In genomic region chr15:96254168-96254567, GRCh38 we compare ENCODE assay signal across 18 cellular contexts.
"Had no signal": no experiment of that assay in that cellular context is flagged by ENCODE, and none has a peak within 500 bp of the region (broad histone marks: within the 10 kb centered on the region; RNA-seq: fewer than 3 reads in every experiment).

No MANE protein-coding gene starts in this region.

- H3K36me3 ChIP-seq: gastrocnemius medialis, lower lobe of right lung, ovary had no signal

- H3K4me3 Mint-ChIP-seq: effector memory CD8-positive, alpha-beta T cell; neural crest cell; stimulated activated naive CD8-positive, alpha-beta T cell treated with anti-CD3 and anti-CD28 coated beads, Interleukin-15, amount 100 ng/mL, for 72 hours had no signal

- H3K27me3 Mint-ChIP-seq: stimulated activated naive CD8-positive, alpha-beta T cell treated with anti-CD3 and anti-CD28 coated beads, Interleukin-15, amount 100 ng/mL, for 72 hours had no signal

- ATAC-seq: activated CD4-positive, CD25-positive, alpha-beta regulatory T cell treated with anti-CD3 and anti-CD28 coated beads, Interleukin-2, amount 50 U/mL, for 24 hours; effector memory CD8-positive, alpha-beta T cell; gastrocnemius medialis; heart left ventricle; left cardiac atrium; lower lobe of right lung; sciatic nerve; stimulated activated naive CD8-positive, alpha-beta T cell treated with anti-CD3 and anti-CD28 coated beads, Interleukin-15, amount 100 ng/mL, for 72 hours had no signal

- H3K27ac ChIP-seq: ascending aorta, epithelial cell of prostate, gastrocnemius medialis, heart left ventricle, lower lobe of right lung, ovary, testis had no signal

- H3K9me3 ChIP-seq: ascending aorta, gastrocnemius medialis, heart left ventricle, lower lobe of right lung, ovary, testis had no signal

- H3K4me1 Mint-ChIP-seq: stimulated activated naive CD8-positive, alpha-beta T cell treated with anti-CD3 and anti-CD28 coated beads, Interleukin-15, amount 100 ng/mL, for 72 hours had no signal

- H3K4me1 ChIP-seq: ascending aorta, gastrocnemius medialis, heart left ventricle, lower lobe of right lung, testis had no signal

- H3K4me3 ChIP-seq: ascending aorta, gastrocnemius medialis, heart left ventricle, lower lobe of right lung, ovary, testis had no signal

- H3K27ac Mint-ChIP-seq: effector memory CD8-positive, alpha-beta T cell; stimulated activated naive CD8-positive, alpha-beta T cell treated with anti-CD3 and anti-CD28 coated beads, Interleukin-15, amount 100 ng/mL, for 72 hours had no signal

- DNase-seq: activated naive CD4-positive, alpha-beta T cell; activated T-cell treated with anti-CD3 and anti-CD28 coated beads for 4 hours; dermis blood vessel endothelial cell; effector memory CD8-positive, alpha-beta T cell; gastrocnemius medialis; heart left ventricle; left cardiac atrium; lower lobe of right lung; midbrain; ovary; stimulated activated CD4-positive, alpha-beta T cell treated with anti-CD3 and anti-CD28 coated beads, Interleukin-1b, Interleukin-23, amount 100 ng/mL, for 48 hours; stimulated activated naive CD8-positive, alpha-beta T cell treated with anti-CD3 and anti-CD28 coated beads, Interleukin-15, amount 100 ng/mL, for 72 hours; testis had no signal

- H3K27me3 ChIP-seq: ascending aorta, gastrocnemius medialis, heart left ventricle, ovary, testis had no signal
